ENCODE assay signal across 9 cellular contexts in genomic region chr2:86238354-86238753, GRCh38. TPM values are rescaled to one million over a fixed set of nuclear protein-coding genes. Genes with fewer than 3 reads are reported as not detected.
DNase-seq lines count a peak whose midpoint lies in the region; ATAC-seq and TF ChIP-seq lines count a peak whose summit lies in the region.
"Had no signal": no experiment of that assay in that cellular context is flagged by ENCODE, and none has a peak within 500 bp of the region (broad histone marks: within the 10 kb centered on the region; RNA-seq: fewer than 3 reads in every experiment).

No MANE protein-coding gene starts in this region.

- no peak overlapping the region for H3K4me3 Mint-ChIP-seq in activated naive CD4-positive, alpha-beta T cell treated with anti-CD3 and anti-CD28 coated beads for 36 hours

- peaks cover 10% of the 10 kb centered on the region for H3K4me1 Mint-ChIP-seq in activated naive CD4-positive, alpha-beta T cell treated with anti-CD3 and anti-CD28 coated beads for 36 hours (ENCODE audit: low read depth)

- peak; percentile 55 for ATAC-seq in GM19455 (IDR thresholded peaks at IDR 0.05; ENCODE audit: unreplicated experiment)
- peak; percentile 85 for ATAC-seq in HG03442 (IDR thresholded peaks at IDR 0.05; ENCODE audit: unreplicated experiment)
- ATAC-seq: K562 had no signal

- CTCF ChIA-PET in activated naive CD4-positive, alpha-beta T cell treated with anti-CD3 and anti-CD28 coated beads for 36 hours (lab: Charles Lee): interaction anchor here (1.1 to 1.2 kb wide), 2 partner anchors 17 to 203 kb away, joined by 3 to 7 read pairs; partner anchors contain the start of gene KDM3A

- no peaks in the 10 kb centered on the region for H3K36me3 Mint-ChIP-seq in activated naive CD4-positive, alpha-beta T cell treated with anti-CD3 and anti-CD28 coated beads for 36 hours (ENCODE audit: low read depth)

- intact Hi-C loops in activated naive CD4-positive, alpha-beta T cell treated with anti-CD3 and anti-CD28 coated beads for 36 hours (cut with micrococcal nuclease): no loop called here
- intact Hi-C loops in stomach (cut with DNase I; ENCODE audit: low total_unique reads): no loop called here

- H3K4me1 ChIP-seq in stomach: peaks cover 2 to 23% (median 12%) of the 10 kb centered on the region in 4 donors
- H3K4me1 ChIP-seq in right atrium auricular region: peaks cover 0 to 27% of the 10 kb centered on the region in 2 donors

- DNase-seq in activated naive CD4-positive, alpha-beta T cell treated with anti-CD3 and anti-CD28 coated beads for 36 hours: peak; percentile 74
- DNase-seq in stimulated activated CD8-positive, alpha-beta memory T cell treated with anti-CD3 and anti-CD28 coated beads, Interleukin-7, amount 100 ng/mL, for 4 hours (ENCODE audit: low read depth in 2 of 2): peak; percentile 18 to 39
- DNase-seq in stomach: no peak
- no peak for DNase-seq in DMS114 treated with DMSO at 0.1 percent for 48 hours (lab: John Stamatoyannopoulos, UW; ENCODE audit: unreplicated experiment)
- DNase-seq in right atrium auricular region (ENCODE audit: low spot score): no peak
- no peak for DNase-seq in NCI-H69 (lab: John Stamatoyannopoulos, UW)

- TF ChIP-seq EP300 in stomach (IDR thresholded peaks at IDR 0.05): no peak

- H3K27ac ChIP-seq in stomach (no peak overlapping the region), right atrium auricular region (no peak overlapping the region)

- peaks cover 2% of the 10 kb centered on the region for H3K27me3 Mint-ChIP-seq in activated naive CD4-positive, alpha-beta T cell treated with anti-CD3 and anti-CD28 coated beads for 36 hours (ENCODE audit: low read depth)

- H3K27me3 ChIP-seq in stomach: no peaks in the 10 kb centered on the region
- H3K27me3 ChIP-seq in right atrium auricular region: no peaks in the 10 kb centered on the region

- H3K4me3 ChIP-seq in stomach (no peak overlapping the region), right atrium auricular region (no peak overlapping the region)
- H3K4me3 ChIP-seq: K562 had no signal

- H3K27ac Mint-ChIP-seq in activated naive CD4-positive, alpha-beta T cell treated with anti-CD3 and anti-CD28 coated beads for 36 hours: no peak overlapping the region

- TF ChIP-seq POLR2A in stomach (IDR thresholded peaks at IDR 0.05): no peak

- WGBS in stomach, 5 donors: 79 to 88% (median 84%) methylated on average over 5 of the region's 5 CpGs

- H3K36me3 ChIP-seq in stomach (no peaks in the 10 kb centered on the region), right atrium auricular region (no peaks in the 10 kb centered on the region)

- TF ChIP-seq CTCF in stomach (IDR thresholded peaks at IDR 0.05): no peak
- TF ChIP-seq CTCF in right atrium auricular region (IDR thresholded peaks at IDR 0.05): no peak

- H3K9me3 Mint-ChIP-seq in activated naive CD4-positive, alpha-beta T cell treated with anti-CD3 and anti-CD28 coated beads for 36 hours: no peaks in the 10 kb centered on the region

- H3K9me3 ChIP-seq in stomach (no peaks in the 10 kb centered on the region), right atrium auricular region (no peaks in the 10 kb centered on the region)

RNA-seq across cellular contexts. Expression of gene MRPL35, which starts 39.1 kb away (rescaled TPM):
- total RNA-seq in activated naive CD4-positive, alpha-beta T cell treated with anti-CD3 and anti-CD28 coated beads for 36 hours: 10 to 100 TPM; 63.0 to 65.0 TPM
- total RNA-seq in stomach (10 to 100 TPM in 4 of 5 donors, 1 to 10 TPM in 1; 3.2 to 57.4 (median 17.4) TPM), right atrium auricular region (10 to 100 TPM; 36.0 to 53.5 TPM)
- polyA plus RNA-seq in stomach: 10 to 100 TPM; 28.0 to 43.8 (median 32.5) TPM

RNA-seq across cellular contexts. Expression of gene IMMT, which starts 43.1 kb away (rescaled TPM):
- 100 to 1,000 TPM; 164 to 168 TPM for total RNA-seq in activated naive CD4-positive, alpha-beta T cell treated with anti-CD3 and anti-CD28 coated beads for 36 hours
- total RNA-seq in stomach: 10 to 100 TPM; 30.1 to 94.5 (median 49.6) TPM
- polyA plus RNA-seq in stomach: 10 to 100 TPM; 37.3 to 45.1 (median 37.5) TPM
- 100 to 1,000 TPM; 104 to 177 TPM for total RNA-seq in right atrium auricular region

Comparison
In these comparisons a context has a peak if more than half of its experiments do, and no peak if none do; other contexts are left out.
1. DNase-seq: peak in activated naive CD4-positive, alpha-beta T cell treated with anti-CD3 and anti-CD28 coated beads for 36 hours (single experiment) and stimulated activated CD8-positive, alpha-beta memory T cell treated with anti-CD3 and anti-CD28 coated beads, Interleukin-7, amount 100 ng/mL, for 4 hours (2 of 2); none in stomach (single experiment), DMS114 treated with DMSO at 0.1 percent for 48 hours (single experiment), right atrium auricular region (single experiment) and NCI-H69 (single experiment).